ENCODE assay signal across 1 cellular context in the genomic region with DNA sequence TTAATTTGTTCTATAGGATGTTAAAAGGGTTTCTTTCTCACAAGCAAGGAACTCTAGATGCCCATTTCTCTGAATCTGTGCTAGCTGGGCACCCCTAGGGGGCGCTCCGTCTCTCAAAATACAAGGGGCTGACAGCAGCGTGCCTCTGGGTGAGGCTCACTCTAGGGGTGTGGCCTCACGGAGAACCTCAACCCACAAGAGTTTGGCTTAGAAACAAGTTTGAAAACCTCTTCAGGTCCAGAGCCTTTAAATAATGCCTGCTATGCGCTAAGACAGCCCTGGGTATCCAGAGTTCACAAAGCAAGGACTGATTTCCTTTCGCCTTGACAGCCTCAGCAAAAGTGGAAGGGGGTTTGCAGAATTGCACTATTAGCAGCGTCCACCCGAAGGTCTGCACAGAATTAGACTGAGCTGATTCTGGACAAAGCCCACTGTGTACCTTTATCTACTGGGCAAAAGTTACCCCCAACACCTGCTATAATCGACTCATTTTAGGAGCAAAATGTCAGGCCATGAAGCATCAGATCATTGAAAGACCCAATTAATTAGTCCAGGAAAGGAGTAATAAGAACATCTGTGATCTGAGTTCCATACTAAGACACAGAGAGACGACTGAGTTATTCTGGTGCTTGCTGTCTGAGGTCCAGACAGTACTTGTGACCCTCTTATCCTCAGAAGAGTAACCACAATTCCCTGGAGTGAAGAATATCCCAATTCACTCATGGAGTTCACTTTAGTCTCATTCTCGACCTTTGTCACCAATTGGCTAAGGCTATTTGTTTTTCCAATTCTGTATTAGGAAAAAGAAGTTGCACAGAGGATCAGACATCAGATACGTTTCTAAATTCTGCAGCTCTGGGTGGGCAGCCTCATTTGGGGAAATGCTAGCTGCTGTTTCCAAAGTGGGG.
TF ChIP-seq lines count a peak whose summit lies in the region.

No MANE protein-coding gene starts in this region.

TF ChIP-seq in K562, 482 proteins besides CTCF, POLR2A, EP300 and RAD21 (continued from another document and continues in another):
- TF ChIP-seq TAF1 (IDR thresholded peaks at IDR 0.05; ENCODE audit: control insufficient read depth, extremely low read depth, insufficient read depth, low read length, severe bottlenecking) (peak; percentile 78), HNRNPLL (IDR thresholded peaks at IDR 0.05; ENCODE audit: low read depth, low read length, poor library complexity, severe bottlenecking) (peak; percentile 34), ZNF431 (CRISPR knock-in tag; IDR thresholded peaks at IDR 0.05) (no peak), ZNF589 (CRISPR knock-in tag; IDR thresholded peaks at IDR 0.05; ENCODE audit: low read depth) (peak; percentile 55; the same call in 1 of the 2 replicates), NUFIP1 (IDR thresholded peaks at IDR 0.05; ENCODE audit: partially characterized antibody) (no peak), TEAD1 (CRISPR knock-in tag; IDR thresholded peaks at IDR 0.05) (0 out of 4 replicates have a peak, but pooled peaks of 1 of the 2 experiments have one; percentile 20), PRDM10 (IDR thresholded peaks at IDR 0.05; ENCODE audit: partially characterized antibody) (no peak), ZNF121 (CRISPR knock-in tag; conservative IDR thresholded peaks at IDR 0.05) (no peak), NONO (IDR thresholded peaks at IDR 0.05; ENCODE audit: low read depth in 2 of 2, low read length in 1 of 2) (peak in 1 of 2 experiments; percentile 39; a peak in 1 of 4 replicates), EP400 (IDR thresholded peaks at IDR 0.05) (peak; percentile 54; the same call in 1 of the 2 replicates), MYC (IDR thresholded peaks at IDR 0.05; ENCODE audit: low read depth, low read length) (peak; percentile 95), MYC (CRISPR knock-in tag; IDR thresholded peaks at IDR 0.05; ENCODE audit: borderline replicate concordance, low read depth) (no peak), NFE2 (IDR thresholded peaks at IDR 0.05; ENCODE audit: low read depth) (peak; percentile 6; the same call in 1 of the 2 replicates), CCAR2 (IDR thresholded peaks at IDR 0.05; ENCODE audit: low read depth, low read length) (no peak), TAF9B (IDR thresholded peaks at IDR 0.05; ENCODE audit: partially characterized antibody) (no peak), NFIX (CRISPR knock-in tag; IDR thresholded peaks at IDR 0.05; ENCODE audit: low read depth) (no peak), DNMT1 (IDR thresholded peaks at IDR 0.05) (no peak), CREB1 (IDR thresholded peaks at IDR 0.05) (peak; percentile 32; the same call in 1 of the 2 replicates), CREB1 (CRISPR knock-in tag; IDR thresholded peaks at IDR 0.05) (peak; percentile 47), TBP (optimal IDR thresholded peaks at IDR 0.05; ENCODE audit: low read depth, low read length) (peak; percentile 89), ZNF263 (CRISPR knock-in tag; IDR thresholded peaks at IDR 0.05; ENCODE audit: borderline replicate concordance) (no peak), ELF1 (tag; IDR thresholded peaks at IDR 0.05) (no peak), GTF2B (IDR thresholded peaks at IDR 0.05; ENCODE audit: extremely low read depth, insufficient read length) (peak; percentile 81), MITF (IDR thresholded peaks at IDR 0.05) (peak; percentile 42; the same call in 1 of the 2 replicates), POLR2AphosphoS5 (IDR thresholded peaks at IDR 0.05; ENCODE audit: control insufficient read depth, insufficient read depth, low read depth, low read length) (peak; percentile 72), PHB (CRISPR knock-in tag; IDR thresholded peaks at IDR 0.05) (0 out of 2 replicates have a peak, but pooled peaks have one; percentile 29), MAFF (IDR thresholded peaks at IDR 0.05; ENCODE audit: low read length) (peak; percentile 30; the same call in 1 of the 2 replicates), CTCFL (IDR thresholded peaks at IDR 0.05; ENCODE audit: borderline replicate concordance, insufficient read depth, low read depth, low read length, poor library complexity, severe bottlenecking) (peak; percentile 78), ZZZ3 (IDR thresholded peaks at IDR 0.05) (no peak), TOE1 (IDR thresholded peaks at IDR 0.05; ENCODE audit: borderline replicate concordance) (no peak), TOE1 (CRISPR knock-in tag; IDR thresholded peaks at IDR 0.05; ENCODE audit: borderline replicate concordance, low read depth) (peak; percentile 70; the same call in 1 of the 2 replicates), SMARCB1 (IDR thresholded peaks at IDR 0.05; ENCODE audit: insufficient read length, low read depth) (no peak), MAZ (CRISPR knock-in tag; conservative IDR thresholded peaks at IDR 0.05 in 1 of 2, IDR thresholded peaks at IDR 0.05 in 1 of 2) (peak; percentile 31 to 85; a peak in 2 of 4 replicates), ZNF592 (IDR thresholded peaks at IDR 0.05) (peak; percentile 77), HDAC1 (IDR thresholded peaks at IDR 0.05) (peak in 1 of 2 experiments; percentile 66; a peak in 2 of 4 replicates), L3MBTL2 (IDR thresholded peaks at IDR 0.05) (peak; percentile 52), GABPA (tag; conservative IDR thresholded peaks at IDR 0.05; ENCODE audit: low read depth) (0 out of 2 replicates have a peak, but pooled peaks have one; percentile 24), JUND (IDR thresholded peaks at IDR 0.05; ENCODE audit: borderline replicate concordance, low read depth, low read length) (peak; percentile 81), JUND (tag; IDR thresholded peaks at IDR 0.05; ENCODE audit: borderline replicate concordance, low read depth, low read length) (peak; percentile 81; the same call in 2 of the 3 replicates), HIVEP1 (CRISPR knock-in tag; IDR thresholded peaks at IDR 0.05) (no peak)
- TF ChIP-seq, protein P1, sequence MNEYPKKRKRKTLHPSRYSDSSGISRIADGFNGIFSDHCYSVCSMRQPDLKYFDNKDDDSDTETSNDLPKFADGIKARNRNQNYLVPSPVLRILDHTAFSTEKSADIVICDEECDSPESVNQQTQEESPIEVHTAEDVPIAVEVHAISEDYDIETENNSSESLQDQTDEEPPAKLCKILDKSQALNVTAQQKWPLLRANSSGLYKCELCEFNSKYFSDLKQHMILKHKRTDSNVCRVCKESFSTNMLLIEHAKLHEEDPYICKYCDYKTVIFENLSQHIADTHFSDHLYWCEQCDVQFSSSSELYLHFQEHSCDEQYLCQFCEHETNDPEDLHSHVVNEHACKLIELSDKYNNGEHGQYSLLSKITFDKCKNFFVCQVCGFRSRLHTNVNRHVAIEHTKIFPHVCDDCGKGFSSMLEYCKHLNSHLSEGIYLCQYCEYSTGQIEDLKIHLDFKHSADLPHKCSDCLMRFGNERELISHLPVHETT (CRISPR knock-in tag; conservative IDR thresholded peaks at IDR 0.05 in 1 of 2, IDR thresholded peaks at IDR 0.05 in 1 of 2) = peak in 1 of 2 experiments; percentile 18; a peak in 1 of 4 replicates
- TF ChIP-seq, protein P2, sequence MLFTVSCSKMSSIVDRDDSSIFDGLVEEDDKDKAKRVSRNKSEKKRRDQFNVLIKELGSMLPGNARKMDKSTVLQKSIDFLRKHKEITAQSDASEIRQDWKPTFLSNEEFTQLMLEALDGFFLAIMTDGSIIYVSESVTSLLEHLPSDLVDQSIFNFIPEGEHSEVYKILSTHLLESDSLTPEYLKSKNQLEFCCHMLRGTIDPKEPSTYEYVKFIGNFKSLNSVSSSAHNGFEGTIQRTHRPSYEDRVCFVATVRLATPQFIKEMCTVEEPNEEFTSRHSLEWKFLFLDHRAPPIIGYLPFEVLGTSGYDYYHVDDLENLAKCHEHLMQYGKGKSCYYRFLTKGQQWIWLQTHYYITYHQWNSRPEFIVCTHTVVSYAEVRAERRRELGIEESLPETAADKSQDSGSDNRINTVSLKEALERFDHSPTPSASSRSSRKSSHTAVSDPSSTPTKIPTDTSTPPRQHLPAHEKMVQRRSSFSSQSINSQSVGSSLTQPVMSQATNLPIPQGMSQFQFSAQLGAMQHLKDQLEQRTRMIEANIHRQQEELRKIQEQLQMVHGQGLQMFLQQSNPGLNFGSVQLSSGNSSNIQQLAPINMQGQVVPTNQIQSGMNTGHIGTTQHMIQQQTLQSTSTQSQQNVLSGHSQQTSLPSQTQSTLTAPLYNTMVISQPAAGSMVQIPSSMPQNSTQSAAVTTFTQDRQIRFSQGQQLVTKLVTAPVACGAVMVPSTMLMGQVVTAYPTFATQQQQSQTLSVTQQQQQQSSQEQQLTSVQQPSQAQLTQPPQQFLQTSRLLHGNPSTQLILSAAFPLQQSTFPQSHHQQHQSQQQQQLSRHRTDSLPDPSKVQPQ (CRISPR knock-in tag; IDR thresholded peaks at IDR 0.05; ENCODE audit: borderline replicate concordance) = no peak; the same call in 1 of the 2 replicates
